ENCODE assay signal across 21 cellular contexts in genomic region chrX:41176263-41176662, GRCh38.
DNase-seq lines count a peak whose midpoint lies in the region; ATAC-seq, FAIRE-seq and TF ChIP-seq lines count a peak whose summit lies in the region.
"Had no signal": no experiment of that assay in that cellular context is flagged by ENCODE, and none has a peak within 500 bp of the region (broad histone marks: within the 10 kb centered on the region; RNA-seq: fewer than 3 reads in every experiment).

No MANE protein-coding gene starts in this region.

- no peak overlapping the region for H2AK5ac ChIP-seq in IMR-90 (ENCODE audit: low read depth, low read length)

- no peak overlapping the region for H2BK15ac ChIP-seq in IMR-90 (ENCODE audit: low read depth, low read length)

- H4K20me1 ChIP-seq in IMR-90 (ENCODE audit: insufficient read depth, low read length), result peaks cover 17% of the 10 kb centered on the region; the same call in 1 of the 2 replicates
- 0 out of 2 replicates have a peak, but pooled peaks cover 6% of the 10 kb centered on the region for H4K20me1 ChIP-seq in K562 (replicated peaks; ENCODE audit: control insufficient read depth, insufficient read depth, low read length)

- H3K9me3 Mint-ChIP-seq in activated CD8-positive, alpha-beta T cell treated with anti-CD3 and anti-CD28 coated beads for 36 hours, result no peaks in the 10 kb centered on the region
- no peaks in the 10 kb centered on the region for H3K9me3 Mint-ChIP-seq in activated CD8-positive, alpha-beta T cell treated with anti-CD3 and anti-CD28 coated beads, Interleukin-2, amount 10 ng/mL, durations not matched to agents 7 days and 5 days (ENCODE audit: insufficient read depth)
- H3K9me3 Mint-ChIP-seq in stimulated activated effector memory CD8-positive, alpha-beta T cell treated with anti-CD3 and anti-CD28 coated beads, Interleukin-12 subunit alpha, Interleukin-12 subunit beta, amount 100 ng/mL, for 72 hours, result no peaks in the 10 kb centered on the region
- H3K9me3 Mint-ChIP-seq: CD4-positive, alpha-beta T cell had no signal

- no peak overlapping the region for H3K18ac ChIP-seq in IMR-90 (ENCODE audit: low read depth, low read length)

- no peak overlapping the region for H3K4ac ChIP-seq in IMR-90 (ENCODE audit: low read depth, low read length)

- dilution Hi-C loops in IMR-90 (cut with HindIII; ENCODE audit: low sequenced_read_pairs, unreplicated experiment), result no loop called here

- H3K79me1 ChIP-seq in IMR-90 (ENCODE audit: low read depth in 1 of 2, low read length in 2 of 2), result peaks cover 3 to 6% of the 10 kb centered on the region in 2 experiments; a peak in 2 of 4 replicates

- H3K9ac ChIP-seq in IMR-90 (ENCODE audit: low read depth, low read length) (no peak overlapping the region), K562 (ENCODE audit: insufficient read depth in 1 of 2, low read depth in 2 of 2, low read length in 2 of 2) (no peak overlapping the region)
- H3K9ac ChIP-seq: BLaER1, KMS-11 had no signal

- peaks cover 33% of the 10 kb centered on the region for H3K4me1 Mint-ChIP-seq in activated CD8-positive, alpha-beta T cell treated with anti-CD3 and anti-CD28 coated beads for 36 hours (ENCODE audit: low read depth)
- H3K4me1 Mint-ChIP-seq in activated CD8-positive, alpha-beta T cell treated with anti-CD3 and anti-CD28 coated beads, Interleukin-2, amount 10 ng/mL, durations not matched to agents 7 days and 5 days (ENCODE audit: low read depth), result peaks cover 25% of the 10 kb centered on the region
- H3K4me1 Mint-ChIP-seq in stimulated activated effector memory CD8-positive, alpha-beta T cell treated with anti-CD3 and anti-CD28 coated beads, Interleukin-12 subunit alpha, Interleukin-12 subunit beta, amount 100 ng/mL, for 72 hours, result peaks cover 34% of the 10 kb centered on the region

- H3K23ac ChIP-seq in IMR-90 (ENCODE audit: low read depth, low read length), result no peak overlapping the region

- H3K4me3 Mint-ChIP-seq in activated CD8-positive, alpha-beta T cell treated with anti-CD3 and anti-CD28 coated beads for 36 hours, result no peak overlapping the region
- no peak overlapping the region for H3K4me3 Mint-ChIP-seq in activated CD8-positive, alpha-beta T cell treated with anti-CD3 and anti-CD28 coated beads, Interleukin-2, amount 10 ng/mL, durations not matched to agents 7 days and 5 days
- no peak overlapping the region for H3K4me3 Mint-ChIP-seq in stimulated activated effector memory CD8-positive, alpha-beta T cell treated with anti-CD3 and anti-CD28 coated beads, Interleukin-12 subunit alpha, Interleukin-12 subunit beta, amount 100 ng/mL, for 72 hours
- H3K4me3 Mint-ChIP-seq: CD4-positive, alpha-beta T cell had no signal

- in situ Hi-C loops in IMR-90 (cut with MboI; ENCODE audit: low sequenced_read_pairs), result no loop called here
- in situ Hi-C loops in K562 (cut with MboI), result no loop called here

- H3K9me3 ChIP-seq in IMR-90 (ENCODE audit: control insufficient read depth, insufficient read depth, low read length) (no peaks in the 10 kb centered on the region), K562 (replicated peaks; ENCODE audit: control insufficient read depth, insufficient read depth, low read depth, low read length) (no peaks in the 10 kb centered on the region), esophagus muscularis mucosa (no peaks in the 10 kb centered on the region)
- H3K9me3 ChIP-seq: BLaER1 had no signal

- H3K36me3 ChIP-seq in IMR-90 (ENCODE audit: control insufficient read depth, insufficient read depth, low read length) (peaks cover 4% of the 10 kb centered on the region), K562 (ENCODE audit: control insufficient read depth, insufficient read depth, low read length) (peaks cover 56% of the 10 kb centered on the region; the same call in 2 of the 3 replicates), esophagus muscularis mucosa (peaks cover 0 to 30% (median 24%) of the 10 kb centered on the region in 4 donors)

- CTCF ChIA-PET in activated CD8-positive, alpha-beta T cell treated with anti-CD3 and anti-CD28 coated beads for 36 hours (lab: Charles Lee), result interaction anchor here (0.9 kb wide), 1 partner anchor 77 kb away, joined by 3 read pairs; no protein-coding TSS in a partner anchor
- CTCF ChIA-PET in activated CD8-positive, alpha-beta T cell treated with anti-CD3 and anti-CD28 coated beads, Interleukin-2, amount 10 ng/mL, durations not matched to agents 7 days and 5 days (lab: Charles Lee), result interaction anchor here (1.7 to 1.9 kb wide), 2 partner anchors 76 to 78 kb away, joined by 5 to 6 read pairs; no protein-coding TSS in a partner anchor
- CTCF ChIA-PET in IMR-90 (lab: Yijun Ruan, JAX) (interaction anchor here (0.8 kb wide), 1 partner anchor 85 kb away, joined by 3 read pairs; no protein-coding TSS in a partner anchor), K562 (lab: Yijun Ruan, JAX; ENCODE audit: low intra/inter-chr PET ratio) (no interaction called here)

- BruUV-seq in IMR-90 (replicated peaks; lab: Mats Ljungman, UMichigan), result no TSS peak
- no TSS peak for BruUV-seq in K562 (replicated peaks; lab: Mats Ljungman, UMichigan)

- no peak for DNase-seq in activated CD8-positive, alpha-beta T cell treated with anti-CD3 and anti-CD28 coated beads for 36 hours
- DNase-seq in activated CD8-positive, alpha-beta T cell treated with anti-CD3 and anti-CD28 coated beads, Interleukin-2, amount 10 ng/mL, durations not matched to agents 7 days and 5 days, result no peak
- no peak for DNase-seq in IMR-90
- no peak for DNase-seq in K562 (ENCODE audit: extremely low read depth in 1 of 4, low spot score in 3 of 4)
- DNase-seq in stimulated activated effector memory CD8-positive, alpha-beta T cell treated with anti-CD3 and anti-CD28 coated beads, Interleukin-12 subunit alpha, Interleukin-12 subunit beta, amount 100 ng/mL, for 72 hours (ENCODE audit: low spot score in 2 of 2), result no peak
- no peak for DNase-seq in globus pallidus (ENCODE audit: low spot score)
- DNase-seq in esophagus muscularis mucosa (ENCODE audit: extremely low spot score), result no peak
- DNase-seq: CD4-positive, alpha-beta T cell; DMS53; MM.1S; NCI-H2029; NCI-H446; NCI-H524 treated with DMSO at 0.1 percent for 48 hours; NCI-H774; SIG-M5 had no signal

- peaks cover 4% of the 10 kb centered on the region; the same call in 2 of the 3 replicates for H3K79me2 ChIP-seq in K562 (ENCODE audit: control insufficient read depth, insufficient read depth, low read length)

- no peak for ATAC-seq in activated CD8-positive, alpha-beta T cell treated with anti-CD3 and anti-CD28 coated beads for 36 hours
- no peak for ATAC-seq in activated CD8-positive, alpha-beta T cell treated with anti-CD3 and anti-CD28 coated beads, Interleukin-2, amount 10 ng/mL, durations not matched to agents 7 days and 5 days
- ATAC-seq in IMR-90 (ENCODE audit: low read depth), result no peak
- no peak for ATAC-seq in K562
- no peak for ATAC-seq in stimulated activated effector memory CD8-positive, alpha-beta T cell treated with anti-CD3 and anti-CD28 coated beads, Interleukin-12 subunit alpha, Interleukin-12 subunit beta, amount 100 ng/mL, for 72 hours

- intact Hi-C loops in activated CD8-positive, alpha-beta T cell treated with anti-CD3 and anti-CD28 coated beads for 36 hours (cut with micrococcal nuclease), result no loop called here
- intact Hi-C loops in IMR-90 (cut with micrococcal nuclease), result no loop called here
- intact Hi-C loops in K562 (cut with micrococcal nuclease), result no loop called here
- intact Hi-C loops in esophagus muscularis mucosa (cut with DNase I), result no loop called here

- H3K4me3 ChIP-seq in IMR-90 (ENCODE audit: insufficient read depth, low read depth, low read length) (no peak overlapping the region), K562 (no peak overlapping the region), esophagus muscularis mucosa (no peak overlapping the region)
- H3K4me3 ChIP-seq: BLaER1, SK-N-MC had no signal

- H3K4me2 ChIP-seq in IMR-90 (ENCODE audit: low read depth, low read length) (no peak overlapping the region), K562 (ENCODE audit: insufficient read depth, low read length) (no peak overlapping the region)
- H3K4me2 ChIP-seq: BLaER1, KMS-11 had no signal

- no peak overlapping the region for H3K56ac ChIP-seq in IMR-90 (ENCODE audit: extremely low read depth, insufficient read depth, low read length)

- H3K9me1 ChIP-seq in IMR-90 (ENCODE audit: insufficient read depth, low read length) (no peaks in the 10 kb centered on the region), K562 (ENCODE audit: control insufficient read depth, insufficient read depth, low read length) (no peaks in the 10 kb centered on the region)

- H4K91ac ChIP-seq in IMR-90 (ENCODE audit: insufficient read depth, low read depth, low read length), result no peak overlapping the region

- H3K27ac ChIP-seq in IMR-90 (ENCODE audit: insufficient read depth, low read length) (no peak overlapping the region), K562 (ENCODE audit: extremely low read depth, low read depth, low read length) (no peak overlapping the region), esophagus muscularis mucosa (replicated peaks in 1 of 4) (no peak overlapping the region)
- H3K27ac ChIP-seq: BLaER1, KMS-11, SK-N-MC had no signal

- H3K27me3 ChIP-seq in IMR-90 (ENCODE audit: control insufficient read depth, insufficient read depth, low read length) (no peaks in the 10 kb centered on the region), K562 (ENCODE audit: control insufficient read depth in 2 of 2, insufficient read depth in 2 of 2, low read length in 2 of 2) (no peaks in the 10 kb centered on the region), esophagus muscularis mucosa (no peaks in the 10 kb centered on the region)
- H3K27me3 ChIP-seq: BLaER1 had no signal

- TF ChIP-seq CTCF in activated CD8-positive, alpha-beta T cell treated with anti-CD3 and anti-CD28 coated beads for 36 hours (IDR thresholded peaks at IDR 0.05), result no peak
- no peak for TF ChIP-seq CTCF in IMR-90 (conservative IDR thresholded peaks at IDR 0.05; ENCODE audit: low read depth, low read length)
- no peak for TF ChIP-seq CTCF in K562 (IDR thresholded peaks at IDR 0.05 in 2 of 3, conservative IDR thresholded peaks at IDR 0.05 in 1 of 3; ENCODE audit: insufficient read depth in 2 of 3, low read depth in 1 of 3, low read length in 3 of 3)
- no peak for TF ChIP-seq CTCF in esophagus muscularis mucosa (IDR thresholded peaks at IDR 0.05)

- H3K36me3 Mint-ChIP-seq in activated CD8-positive, alpha-beta T cell treated with anti-CD3 and anti-CD28 coated beads for 36 hours (ENCODE audit: low read depth), result peaks cover 28% of the 10 kb centered on the region
- peaks cover 46% of the 10 kb centered on the region for H3K36me3 Mint-ChIP-seq in activated CD8-positive, alpha-beta T cell treated with anti-CD3 and anti-CD28 coated beads, Interleukin-2, amount 10 ng/mL, durations not matched to agents 7 days and 5 days (ENCODE audit: low read depth)
- H3K36me3 Mint-ChIP-seq in stimulated activated effector memory CD8-positive, alpha-beta T cell treated with anti-CD3 and anti-CD28 coated beads, Interleukin-12 subunit alpha, Interleukin-12 subunit beta, amount 100 ng/mL, for 72 hours, result peaks cover 68% of the 10 kb centered on the region

- no peak for TF ChIP-seq RAD21 in IMR-90 (IDR thresholded peaks at IDR 0.05; ENCODE audit: low read length)
- TF ChIP-seq RAD21 in K562 (CRISPR knock-in tag; conservative IDR thresholded peaks at IDR 0.05 in 1 of 2, IDR thresholded peaks at IDR 0.05 in 1 of 2), result no peak

- no peaks in the 10 kb centered on the region for H3K4me1 ChIP-seq in IMR-90 (ENCODE audit: control insufficient read depth, insufficient read depth, low read length)
- H3K4me1 ChIP-seq in K562 (replicated peaks in 1 of 2; ENCODE audit: control insufficient read depth in 2 of 2, insufficient read depth in 2 of 2, low read length in 2 of 2), result no peaks in the 10 kb centered on the region
- peaks cover 0 to 11% (median 7%) of the 10 kb centered on the region in 4 donors for H3K4me1 ChIP-seq in esophagus muscularis mucosa
- H3K4me1 ChIP-seq: BLaER1 had no signal

- TF ChIP-seq EP300 in K562 (IDR thresholded peaks at IDR 0.05; ENCODE audit: low read length), result no peak
- TF ChIP-seq EP300 in esophagus muscularis mucosa (IDR thresholded peaks at IDR 0.05), result no peak

- H3K27ac Mint-ChIP-seq in activated CD8-positive, alpha-beta T cell treated with anti-CD3 and anti-CD28 coated beads for 36 hours, result peak overlapping the region; percentile 30
- no peak overlapping the region for H3K27ac Mint-ChIP-seq in activated CD8-positive, alpha-beta T cell treated with anti-CD3 and anti-CD28 coated beads, Interleukin-2, amount 10 ng/mL, durations not matched to agents 7 days and 5 days
- H3K27ac Mint-ChIP-seq in stimulated activated effector memory CD8-positive, alpha-beta T cell treated with anti-CD3 and anti-CD28 coated beads, Interleukin-12 subunit alpha, Interleukin-12 subunit beta, amount 100 ng/mL, for 72 hours, result peak overlapping the region; percentile 60
- H3K27ac Mint-ChIP-seq: CD4-positive, alpha-beta T cell had no signal

- H3K27me3 Mint-ChIP-seq in activated CD8-positive, alpha-beta T cell treated with anti-CD3 and anti-CD28 coated beads for 36 hours, result no peaks in the 10 kb centered on the region
- H3K27me3 Mint-ChIP-seq in activated CD8-positive, alpha-beta T cell treated with anti-CD3 and anti-CD28 coated beads, Interleukin-2, amount 10 ng/mL, durations not matched to agents 7 days and 5 days (ENCODE audit: low read depth), result no peaks in the 10 kb centered on the region
- H3K27me3 Mint-ChIP-seq: CD4-positive, alpha-beta T cell had no signal

- H2BK20ac ChIP-seq in IMR-90 (ENCODE audit: low read depth, low read length), result no peak overlapping the region

- POLR2A ChIA-PET in activated CD8-positive, alpha-beta T cell treated with anti-CD3 and anti-CD28 coated beads for 36 hours (lab: Charles Lee), result interaction anchor here (0.6 kb wide), 1 partner anchor 259 kb away, joined by 3 read pairs; no protein-coding TSS in a partner anchor
- POLR2A ChIA-PET in activated CD8-positive, alpha-beta T cell treated with anti-CD3 and anti-CD28 coated beads, Interleukin-2, amount 10 ng/mL, durations not matched to agents 7 days and 5 days (lab: Charles Lee), result no interaction called here
- POLR2A ChIA-PET in IMR-90 (lab: Charles Lee; ENCODE audit: unreplicated experiment), result no interaction called here
- POLR2A ChIA-PET in K562 (lab: Yijun Ruan, JAX), result interaction anchor here (0.7 to 1.0 kb wide), 2 partner anchors 12 to 369 kb away, joined by 3 to 4 read pairs; no protein-coding TSS in a partner anchor

- no peak overlapping the region for H4K5ac ChIP-seq in IMR-90 (ENCODE audit: low read depth, low read length)

- FAIRE-seq in K562 (lab: Jason Lieb, UNC), result no peak
- FAIRE-seq: H54, HTR-8/SVneo, RCC 7860 had no signal

- no peak overlapping the region for H2BK120ac ChIP-seq in IMR-90 (ENCODE audit: low read depth, low read length)

- H4K8ac ChIP-seq in IMR-90 (ENCODE audit: low read depth in 2 of 2, low read length in 2 of 2), result no peak overlapping the region

- H2BK5ac ChIP-seq in IMR-90 (ENCODE audit: low read depth, low read length, poor library complexity, severe bottlenecking), result no peak overlapping the region

- TF ChIP-seq POLR2A in IMR-90 (IDR thresholded peaks at IDR 0.05; ENCODE audit: low read depth, low read length) (no peak), K562 (conservative IDR thresholded peaks at IDR 0.05) (no peak), esophagus muscularis mucosa (IDR thresholded peaks at IDR 0.05; ENCODE audit: low read depth) (no peak)

- no peak overlapping the region for H3K14ac ChIP-seq in IMR-90 (replicated peaks; ENCODE audit: low read depth, low read length)

- no peak overlapping the region for H2AK9ac ChIP-seq in IMR-90 (replicated peaks; ENCODE audit: low read depth, low read length, poor library complexity)

- no peak overlapping the region for H2AFZ ChIP-seq in IMR-90 (replicated peaks; ENCODE audit: low read length, poor library complexity)
- no peak overlapping the region for H2AFZ ChIP-seq in K562 (ENCODE audit: low read depth, low read length)

Comparison
In these comparisons a context has a peak if more than half of its experiments do, and no peak if none do; other contexts are left out.
1. POLR2A ChIA-PET loops: an anchor here in activated CD8-positive, alpha-beta T cell treated with anti-CD3 and anti-CD28 coated beads for 36 hours (0.6 kb wide) and K562 (0.7 to 1.0 kb wide); none called in activated CD8-positive, alpha-beta T cell treated with anti-CD3 and anti-CD28 coated beads, Interleukin-2, amount 10 ng/mL, durations not matched to agents 7 days and 5 days and IMR-90.